In genomic region chr16:73025506-73026131, GRCh38 we compare ENCODE assay signal across 13 cellular contexts. TPM values are rescaled to one million over a fixed set of nuclear protein-coding genes. Genes with fewer than 3 reads are reported as not detected.
A peak's percentile ranks its signal among the peaks of the same experiment; 100 is the strongest.
DNase-seq lines count a peak whose midpoint lies in the region; TF ChIP-seq lines count a peak whose summit lies in the region.
"Had no signal": no experiment of that assay in that cellular context is flagged by ENCODE, and none has a peak within 500 bp of the region (broad histone marks: within the 10 kb centered on the region; RNA-seq: fewer than 3 reads in every experiment).

No MANE protein-coding gene starts in this region.

- in situ Hi-C loops in ACHN (cut with HindIII; ENCODE audit: low pct_ligation_motif_present, low pct_unique_long_range_greater_than_20kb, low sequenced_read_pairs) = no loop called here

- peaks cover 32 to 90% (median 45%) of the 10 kb centered on the region in 4 donors for H3K4me1 ChIP-seq in esophagus muscularis mucosa
- peaks cover 55% of the 10 kb centered on the region for H3K4me1 ChIP-seq in stomach smooth muscle (ENCODE audit: control insufficient read depth, insufficient read depth, low read length)
- no peaks in the 10 kb centered on the region for H3K4me1 ChIP-seq in colonic mucosa

- CTCF ChIA-PET in HEK293T (lab: Yijun Ruan, JAX) = interaction anchor here (0.6 kb wide), 1 partner anchor 14 kb away, joined by 3 read pairs; no protein-coding TSS in a partner anchor

- H3K27ac ChIP-seq in esophagus muscularis mucosa (replicated peaks in 1 of 4) (peak overlapping the region; percentile 16 to 60 (median 24)), stomach smooth muscle (ENCODE audit: low read length) (no peak overlapping the region), colonic mucosa (no peak overlapping the region)

- intact Hi-C loops in esophagus muscularis mucosa (cut with DNase I) (no loop called here), colonic mucosa (cut with DNase I) (no loop called here)

- no peak for TF ChIP-seq POLR2A in esophagus muscularis mucosa (IDR thresholded peaks at IDR 0.05; ENCODE audit: low read depth)

- TF ChIP-seq CTCF in esophagus muscularis mucosa (IDR thresholded peaks at IDR 0.05) (no peak), colonic mucosa (IDR thresholded peaks at IDR 0.05) (no peak)

- POLR2A ChIA-PET in HEK293T (lab: Yijun Ruan, JAX) = no interaction called here

- H3K36me3 ChIP-seq in esophagus muscularis mucosa = peaks cover 0 to 4% (median 0%) of the 10 kb centered on the region in 4 donors
- H3K36me3 ChIP-seq in stomach smooth muscle (ENCODE audit: control insufficient read depth in 2 of 2, insufficient read depth in 2 of 2, low read length in 2 of 2) = peaks cover 2 to 6% of the 10 kb centered on the region in 2 donors
- no peaks in the 10 kb centered on the region for H3K36me3 ChIP-seq in colonic mucosa

- H3K27me3 ChIP-seq in esophagus muscularis mucosa (no peaks in the 10 kb centered on the region), stomach smooth muscle (ENCODE audit: control insufficient read depth in 1 of 2, insufficient read depth in 2 of 2, low read length in 2 of 2) (no peaks in the 10 kb centered on the region), colonic mucosa (no peaks in the 10 kb centered on the region)

- H3K4me3 ChIP-seq in esophagus muscularis mucosa (no peak overlapping the region), stomach smooth muscle (ENCODE audit: low read length in 2 of 2) (peak overlapping the region; percentile 46 to 58), colonic mucosa (no peak overlapping the region)
- H3K4me3 ChIP-seq: smooth muscle cell had no signal

- DNase-seq in HEK293T (ENCODE audit: extremely low spot score) (no peak), esophagus muscularis mucosa (ENCODE audit: extremely low spot score) (no peak), lung microvascular endothelial cell (ENCODE audit: low read depth in 2 of 2) (peak; percentile 64 to 88), T-helper 1 cell (no peak), colonic mucosa (no peak), ACHN (no peak), inferior parietal cortex (ENCODE audit: extremely low spot score) (no peak)
- DNase-seq: activated CD4-positive, alpha-beta T cell treated with anti-CD3 and anti-CD28 coated beads, Interleukin-2, amount 50 U/mL, for 1 hour; H9; naive B cell; NCI-H510A treated with DMSO at 0.1 percent for 48 hours had no signal

- H3K9me3 ChIP-seq in esophagus muscularis mucosa (no peaks in the 10 kb centered on the region), stomach smooth muscle (ENCODE audit: control insufficient read depth in 2 of 2, low read length in 2 of 2) (no peaks in the 10 kb centered on the region), colonic mucosa (no peaks in the 10 kb centered on the region)

- H3K9ac ChIP-seq in stomach smooth muscle (ENCODE audit: low read length in 2 of 2) = peak overlapping the region in 1 of 2 donors; percentile 21
- no peak overlapping the region for H3K9ac ChIP-seq in colonic mucosa (ENCODE audit: low read depth in 2 of 2, low read length in 2 of 2)

- WGBS in esophagus muscularis mucosa = 45% methylated on average over 8 of the region's 8 CpGs

- no peak for TF ChIP-seq EP300 in esophagus muscularis mucosa (IDR thresholded peaks at IDR 0.05)

TF ChIP-seq in HEK293T, 16 proteins besides CTCF, POLR2A, EP300 and RAD21:
- 0 out of 2 replicates have a peak, but pooled peaks have one; percentile 8 for TF ChIP-seq PKNOX1 (IDR thresholded peaks at IDR 0.05)
- no peak for TF ChIP-seq SP1 (IDR thresholded peaks at IDR 0.05)
- no peak for TF ChIP-seq TARDBP (IDR thresholded peaks at IDR 0.05)
TF ChIP-seq in HEK293T: peak in this region for 1.

RNA-seq across cellular contexts. Expression of gene ZFHX3, which starts 22.3 kb away (rescaled TPM):
- 10 to 100 TPM; 25.7 to 53.0 (median 30.6) TPM for total RNA-seq in esophagus muscularis mucosa
- total RNA-seq in lung microvascular endothelial cell = 3.7 and 7.9 TPM in 2 replicates
- total RNA-seq in colonic mucosa = 10 to 100 TPM; 10.5 to 12.8 TPM

Comparison
In these comparisons a context has a peak if more than half of its experiments do, and no peak if none do; other contexts are left out.
1. DNase-seq: peak in lung microvascular endothelial cell (2 of 2); none in HEK293T (single experiment), esophagus muscularis mucosa (single experiment), T-helper 1 cell (0 of 5), colonic mucosa (single experiment), ACHN (single experiment) and inferior parietal cortex (single experiment).
2. H3K27ac ChIP-seq: peak in esophagus muscularis mucosa (4 of 4); none in stomach smooth muscle (single experiment) and colonic mucosa (single experiment).
3. H3K4me3 ChIP-seq: peak in stomach smooth muscle (2 of 2); none in esophagus muscularis mucosa (0 of 4) and colonic mucosa (single experiment).